ENCODE assay signal across 18 cellular contexts in genomic region chr7:36448781-36449379, GRCh38. TPM values are rescaled to one million over a fixed set of nuclear protein-coding genes. Genes with fewer than 3 reads are reported as not detected.
A peak's percentile ranks its signal among the peaks of the same experiment; 100 is the strongest.
DNase-seq lines count a peak whose midpoint lies in the region; ATAC-seq and TF ChIP-seq lines count a peak whose summit lies in the region.
"Had no signal": no experiment of that assay in that cellular context is flagged by ENCODE, and none has a peak within 500 bp of the region (broad histone marks: within the 10 kb centered on the region; RNA-seq: fewer than 3 reads in every experiment).

No MANE protein-coding gene starts in this region.

- H2BK120ac ChIP-seq in H9 (ENCODE audit: low read depth, low read length, poor library complexity, severe bottlenecking), result no peak overlapping the region

- no peak overlapping the region for H2BK12ac ChIP-seq in H9 (ENCODE audit: insufficient read length, low read depth, low read length)

- WGBS in spleen, 5 donors, result 85 to 99% (median 98%) methylated on average over 4 of the region's 4 CpGs
- WGBS in heart right ventricle, 2 donors, result 79 to 80% methylated on average over 4 of the region's 4 CpGs
- WGBS in H9 (ENCODE audit: extremely low coverage, insufficient read length, low lambda C conversion rate), result no CpG with 5 or more reads among the region's 4 CpGs

- no peaks in the 10 kb centered on the region for H3K36me3 ChIP-seq in breast epithelium
- H3K36me3 ChIP-seq in adipocyte (ENCODE audit: control insufficient read depth, insufficient read depth, low read length, severe bottlenecking), result no peaks in the 10 kb centered on the region
- H3K36me3 ChIP-seq in spleen, result peaks cover 0 to 79% (median 0%) of the 10 kb centered on the region in 6 donors
- H3K36me3 ChIP-seq in heart right ventricle, result peaks cover 0 to 60% (median 0%) of the 10 kb centered on the region in 9 donors
- H3K36me3 ChIP-seq: prostate gland had no signal

- no peak overlapping the region for H3K14ac ChIP-seq in H9 (ENCODE audit: insufficient read depth, low read length)

- H3K27ac ChIP-seq in breast epithelium (no peak overlapping the region), spleen (no peak overlapping the region), heart right ventricle (no peak overlapping the region), H9 (ENCODE audit: insufficient read length, low read depth, low read length) (no peak overlapping the region)
- H3K27ac ChIP-seq: cardiac muscle cell, prostate gland, WERI-Rb-1 had no signal

- H3K4me3 Mint-ChIP-seq in MCF 10A (ENCODE audit: unreplicated experiment), result no peak overlapping the region
- no peak overlapping the region for H3K4me3 Mint-ChIP-seq in H9
- no peak overlapping the region for H3K4me3 Mint-ChIP-seq in activated T-helper 1 cell treated with anti-CD3 and anti-CD28 coated beads, Interleukin-12 subunit alpha, Interleukin-12 subunit beta, Interleukin-2, Interleukin-4 antibody, amounts not matched to agents 30 ng/mL and 10 ng/mL and 1 ng/mL, durations not matched to agents 14 hours and 24 hours and 36 hours
- H3K4me3 Mint-ChIP-seq: CD8-positive, alpha-beta memory T cell; effector memory CD8-positive, alpha-beta T cell had no signal

- H3K9ac ChIP-seq in adipocyte (ENCODE audit: low read length) (no peak overlapping the region), H9 (ENCODE audit: extremely low read depth, insufficient read length, low read length) (no peak overlapping the region)

- no peak for ATAC-seq in heart right ventricle
- ATAC-seq: effector memory CD8-positive, alpha-beta T cell had no signal

- H3K9me3 Mint-ChIP-seq in MCF 10A (ENCODE audit: unreplicated experiment), result no peaks in the 10 kb centered on the region
- no peaks in the 10 kb centered on the region for H3K9me3 Mint-ChIP-seq in H9
- no peaks in the 10 kb centered on the region for H3K9me3 Mint-ChIP-seq in activated T-helper 1 cell treated with anti-CD3 and anti-CD28 coated beads, Interleukin-12 subunit alpha, Interleukin-12 subunit beta, Interleukin-2, Interleukin-4 antibody, amounts not matched to agents 30 ng/mL and 10 ng/mL and 1 ng/mL, durations not matched to agents 14 hours and 24 hours and 36 hours
- H3K9me3 Mint-ChIP-seq: CD8-positive, alpha-beta memory T cell; effector memory CD8-positive, alpha-beta T cell had no signal

- no peak overlapping the region for H3K56ac ChIP-seq in H9 (ENCODE audit: insufficient read length, low read depth, low read length)

- no peaks in the 10 kb centered on the region for H4K20me1 ChIP-seq in H9 (ENCODE audit: control insufficient read depth, insufficient read depth, insufficient read length)

- H3K4me3 ChIP-seq in breast epithelium (no peak overlapping the region), adipocyte (ENCODE audit: low read length) (no peak overlapping the region), fibroblast of villous mesenchyme (ENCODE audit: low read depth, low read length) (no peak overlapping the region), spleen (no peak overlapping the region), heart right ventricle (no peak overlapping the region)
- H3K4me3 ChIP-seq: cardiac muscle cell, prostate gland had no signal

- H3K18ac ChIP-seq in H9 (ENCODE audit: insufficient read length, low read depth, low read length), result no peak overlapping the region

- TF ChIP-seq POLR2A in breast epithelium (IDR thresholded peaks at IDR 0.05), result no peak
- no peak for TF ChIP-seq POLR2A in spleen (IDR thresholded peaks at IDR 0.05)

- BruUV-seq in MCF 10A (replicated peaks; lab: Mats Ljungman, UMichigan), result no TSS peak

- no peak overlapping the region for H3K4me2 ChIP-seq in H9 (ENCODE audit: insufficient read depth, insufficient read length, low read length)

- H4K8ac ChIP-seq in H9 (replicated peaks; ENCODE audit: insufficient read length, low read depth, low read length), result no peak overlapping the region

- H3K27ac Mint-ChIP-seq in MCF 10A (ENCODE audit: low read depth, unreplicated experiment), result peak overlapping the region; percentile 69
- H3K27ac Mint-ChIP-seq in H9, result no peak overlapping the region
- no peak overlapping the region for H3K27ac Mint-ChIP-seq in activated T-helper 1 cell treated with anti-CD3 and anti-CD28 coated beads, Interleukin-12 subunit alpha, Interleukin-12 subunit beta, Interleukin-2, Interleukin-4 antibody, amounts not matched to agents 30 ng/mL and 10 ng/mL and 1 ng/mL, durations not matched to agents 14 hours and 24 hours and 36 hours
- H3K27ac Mint-ChIP-seq: CD8-positive, alpha-beta memory T cell; effector memory CD8-positive, alpha-beta T cell had no signal

- CTCF ChIA-PET in MCF 10A (lab: Yijun Ruan, JAX), result interaction anchor here (0.6 to 4.3 kb wide), 7 partner anchors 8 to 752 kb away, joined by 3 to 46 read pairs (median 4); no protein-coding TSS in a partner anchor

- H2AFZ ChIP-seq in H9 (ENCODE audit: low read length), result no peak overlapping the region

- TF ChIP-seq CTCF in MCF 10A (IDR thresholded peaks at IDR 0.05; ENCODE audit: unreplicated experiment) (no peak), breast epithelium (IDR thresholded peaks at IDR 0.05) (no peak), fibroblast of villous mesenchyme (IDR thresholded peaks at IDR 0.05; ENCODE audit: insufficient read depth, low read depth, low read length) (no peak), spleen (IDR thresholded peaks at IDR 0.05 in 8 of 11, conservative IDR thresholded peaks at IDR 0.05 in 3 of 11) (no peak), heart right ventricle (IDR thresholded peaks at IDR 0.05) (no peak), H9 (conservative IDR thresholded peaks at IDR 0.05) (no peak)

- no peak overlapping the region for H2BK5ac ChIP-seq in H9 (ENCODE audit: insufficient read length, low read length)

- H4K5ac ChIP-seq in H9 (ENCODE audit: insufficient read length, low read depth, low read length), result no peak overlapping the region

- H3K79me1 ChIP-seq in H9 (ENCODE audit: insufficient read depth, low read depth, low read length, poor library complexity, severe bottlenecking), result no peaks in the 10 kb centered on the region

- no peaks in the 10 kb centered on the region for H3K27me3 ChIP-seq in breast epithelium
- H3K27me3 ChIP-seq in adipocyte (replicated peaks; ENCODE audit: control insufficient read depth, insufficient read depth, low read length), result no peaks in the 10 kb centered on the region
- H3K27me3 ChIP-seq in spleen (replicated peaks in 1 of 7), result no peaks in the 10 kb centered on the region
- H3K27me3 ChIP-seq in heart right ventricle, result no peaks in the 10 kb centered on the region
- no peaks in the 10 kb centered on the region for H3K27me3 ChIP-seq in H9 (ENCODE audit: insufficient read depth, low read length)
- H3K27me3 ChIP-seq: cardiac muscle cell had no signal

- no peak overlapping the region for H3T11ph ChIP-seq in H9 (ENCODE audit: low read length)

- H3K79me2 ChIP-seq in H9 (ENCODE audit: insufficient read depth, low read length), result no peaks in the 10 kb centered on the region

- H3K23ac ChIP-seq in H9 (ENCODE audit: insufficient read length, low read depth, low read length), result no peak overlapping the region

- H3K27me3 Mint-ChIP-seq in MCF 10A (ENCODE audit: insufficient read depth, unreplicated experiment), result no peaks in the 10 kb centered on the region
- no peaks in the 10 kb centered on the region for H3K27me3 Mint-ChIP-seq in H9 (ENCODE audit: low read depth)
- no peaks in the 10 kb centered on the region for H3K27me3 Mint-ChIP-seq in activated T-helper 1 cell treated with anti-CD3 and anti-CD28 coated beads, Interleukin-12 subunit alpha, Interleukin-12 subunit beta, Interleukin-2, Interleukin-4 antibody, amounts not matched to agents 30 ng/mL and 10 ng/mL and 1 ng/mL, durations not matched to agents 14 hours and 24 hours and 36 hours (ENCODE audit: insufficient read depth)
- H3K27me3 Mint-ChIP-seq: CD8-positive, alpha-beta memory T cell; effector memory CD8-positive, alpha-beta T cell had no signal

- H4K91ac ChIP-seq in H9 (ENCODE audit: insufficient read length, low read depth, low read length), result no peak overlapping the region

- H3K4ac ChIP-seq in H9 (ENCODE audit: low read depth, low read length), result no peak overlapping the region

- no peak overlapping the region for H2BK20ac ChIP-seq in H9 (ENCODE audit: low read depth, low read length, poor library complexity, severe bottlenecking)

- H3K9me3 ChIP-seq in breast epithelium, result no peaks in the 10 kb centered on the region
- no peaks in the 10 kb centered on the region for H3K9me3 ChIP-seq in adipocyte (ENCODE audit: control insufficient read depth, low read length)
- H3K9me3 ChIP-seq in spleen, result no peaks in the 10 kb centered on the region
- H3K9me3 ChIP-seq in heart right ventricle, result peaks cover 0 to 7% (median 0%) of the 10 kb centered on the region in 11 donors
- H3K9me3 ChIP-seq in H9 (ENCODE audit: control insufficient read depth, low read depth, low read length), result no peaks in the 10 kb centered on the region
- H3K9me3 ChIP-seq: prostate gland had no signal

- POLR2A ChIA-PET in MCF 10A (lab: Yijun Ruan, JAX), result interaction anchor here (0.5 to 1.2 kb wide), 3 partner anchors 22 to 374 kb away, joined by 3 to 4 read pairs (median 3); no protein-coding TSS in a partner anchor

- H3K36me3 Mint-ChIP-seq in MCF 10A (ENCODE audit: insufficient read depth, unreplicated experiment), result peaks cover 37% of the 10 kb centered on the region
- peaks cover 43 to 74% (median 70%) of the 10 kb centered on the region in 3 experiments for H3K36me3 Mint-ChIP-seq in H9 (ENCODE audit: insufficient read depth in 1 of 3, low read depth in 3 of 3)
- peaks cover 43% of the 10 kb centered on the region for H3K36me3 Mint-ChIP-seq in activated T-helper 1 cell treated with anti-CD3 and anti-CD28 coated beads, Interleukin-12 subunit alpha, Interleukin-12 subunit beta, Interleukin-2, Interleukin-4 antibody, amounts not matched to agents 30 ng/mL and 10 ng/mL and 1 ng/mL, durations not matched to agents 14 hours and 24 hours and 36 hours (ENCODE audit: low read depth)
- H3K36me3 Mint-ChIP-seq: CD8-positive, alpha-beta memory T cell had no signal

- H2BK15ac ChIP-seq in H9 (ENCODE audit: low read depth, low read length), result no peak overlapping the region

- H3K23me2 ChIP-seq in H9 (ENCODE audit: insufficient read length, low read depth, low read length, poor library complexity, severe bottlenecking), result no peaks in the 10 kb centered on the region

- intact Hi-C loops in MCF 10A (cut with micrococcal nuclease), result no loop called here
- intact Hi-C loops in breast epithelium (cut with DNase I; ENCODE audit: low total_unique reads), result no loop called here
- intact Hi-C loops in spleen (cut with DNase I; ENCODE audit: low total_unique reads), result no loop called here
- intact Hi-C loops in heart right ventricle (cut with DNase I), result no loop called here
- intact Hi-C loops in activated T-helper 1 cell treated with anti-CD3 and anti-CD28 coated beads, Interleukin-12 subunit alpha, Interleukin-12 subunit beta, Interleukin-2, Interleukin-4 antibody, amounts not matched to agents 30 ng/mL and 10 ng/mL and 1 ng/mL, durations not matched to agents 14 hours and 24 hours and 36 hours (cut with micrococcal nuclease), result no loop called here

- H3K4me1 Mint-ChIP-seq in MCF 10A (ENCODE audit: insufficient read depth, unreplicated experiment) (peaks cover 6% of the 10 kb centered on the region), H9 (no peaks in the 10 kb centered on the region)
- no peaks in the 10 kb centered on the region for H3K4me1 Mint-ChIP-seq in activated T-helper 1 cell treated with anti-CD3 and anti-CD28 coated beads, Interleukin-12 subunit alpha, Interleukin-12 subunit beta, Interleukin-2, Interleukin-4 antibody, amounts not matched to agents 30 ng/mL and 10 ng/mL and 1 ng/mL, durations not matched to agents 14 hours and 24 hours and 36 hours (ENCODE audit: low read depth)
- H3K4me1 Mint-ChIP-seq: CD8-positive, alpha-beta memory T cell had no signal

- DNase-seq in MCF 10A (ENCODE audit: unreplicated experiment) (no peak), breast epithelium (ENCODE audit: low spot score in 2 of 2) (no peak), adipocyte (ENCODE audit: low read depth) (peak; percentile 33), fibroblast of villous mesenchyme (ENCODE audit: low read depth) (peak; percentile 49), spleen (no peak), heart right ventricle (no peak), H9 (no peak)
- DNase-seq in activated T-helper 1 cell treated with anti-CD3 and anti-CD28 coated beads, Interleukin-12 subunit alpha, Interleukin-12 subunit beta, Interleukin-2, Interleukin-4 antibody, amounts not matched to agents 30 ng/mL and 10 ng/mL and 1 ng/mL, durations not matched to agents 14 hours and 24 hours and 36 hours (ENCODE audit: low spot score), result no peak
- DNase-seq: 8988T; activated CD8-positive, alpha-beta memory T cell treated with anti-CD3 and anti-CD28 coated beads for 24 hours; CD8-positive, alpha-beta memory T cell; effector memory CD8-positive, alpha-beta T cell; GF-D8; NCI-H2107; RPMI8226; WERI-Rb-1 had no signal

- H2AK5ac ChIP-seq in H9 (ENCODE audit: insufficient read length, low read length), result no peak overlapping the region

- H3K4me1 ChIP-seq in breast epithelium (no peaks in the 10 kb centered on the region), adipocyte (ENCODE audit: control insufficient read depth, insufficient read depth, low read length) (peaks cover 5% of the 10 kb centered on the region), spleen (no peaks in the 10 kb centered on the region), heart right ventricle (no peaks in the 10 kb centered on the region), H9 (ENCODE audit: insufficient read depth, low read length) (no peaks in the 10 kb centered on the region)
- H3K4me1 ChIP-seq: prostate gland had no signal

RNA-seq across cellular contexts. Expression of gene ANLN, which starts 59.2 kb away (rescaled TPM):
- total RNA-seq in MCF 10A (2022), result 64.3 and 104 TPM in 2 replicates
- total RNA-seq in breast epithelium, result 1 to 10 TPM; 2.3 to 5.4 (median 5.0) TPM
- total RNA-seq in fibroblast of villous mesenchyme, result 51.9 and 119 TPM in 2 replicates
- 10 to 100 TPM in 2 of 7 donors, 1 to 10 TPM in 5; 1.7 to 14.9 (median 5.1) TPM for total RNA-seq in spleen
- polyA plus RNA-seq in spleen, result 1 to 10 TPM in 2 of 3 donors, under 1 TPM in 1; 0.91 to 2.1 (median 1.4) TPM
- total RNA-seq in heart right ventricle, result 10 to 100 TPM in 1 of 10 donors, 1 to 10 TPM in 9; 1.3 to 13.4 (median 2.1) TPM
- under 1 TPM; 0.38 to 0.51 TPM for polyA plus RNA-seq in heart right ventricle
- total RNA-seq in H9 (2021), result 78.9 and 84.7 TPM in 2 replicates
- 23.8 and 31.0 TPM in 2 replicates for total RNA-seq in activated T-helper 1 cell treated with anti-CD3 and anti-CD28 coated beads, Interleukin-12 subunit alpha, Interleukin-12 subunit beta, Interleukin-2, Interleukin-4 antibody, amounts not matched to agents 30 ng/mL and 10 ng/mL and 1 ng/mL, durations not matched to agents 14 hours and 24 hours and 36 hours

Comparison
In these comparisons a context has a peak if more than half of its experiments do, and no peak if none do; other contexts are left out.
1. DNase-seq: peak in adipocyte (single experiment) and fibroblast of villous mesenchyme (single experiment); none in MCF 10A (single experiment), breast epithelium (0 of 2), spleen (single experiment), heart right ventricle (0 of 2), H9 (single experiment) and activated T-helper 1 cell treated with anti-CD3 and anti-CD28 coated beads, Interleukin-12 subunit alpha, Interleukin-12 subunit beta, Interleukin-2, Interleukin-4 antibody, amounts not matched to agents 30 ng/mL and 10 ng/mL and 1 ng/mL, durations not matched to agents 14 hours and 24 hours and 36 hours (single experiment).